In the genomic region with DNA sequence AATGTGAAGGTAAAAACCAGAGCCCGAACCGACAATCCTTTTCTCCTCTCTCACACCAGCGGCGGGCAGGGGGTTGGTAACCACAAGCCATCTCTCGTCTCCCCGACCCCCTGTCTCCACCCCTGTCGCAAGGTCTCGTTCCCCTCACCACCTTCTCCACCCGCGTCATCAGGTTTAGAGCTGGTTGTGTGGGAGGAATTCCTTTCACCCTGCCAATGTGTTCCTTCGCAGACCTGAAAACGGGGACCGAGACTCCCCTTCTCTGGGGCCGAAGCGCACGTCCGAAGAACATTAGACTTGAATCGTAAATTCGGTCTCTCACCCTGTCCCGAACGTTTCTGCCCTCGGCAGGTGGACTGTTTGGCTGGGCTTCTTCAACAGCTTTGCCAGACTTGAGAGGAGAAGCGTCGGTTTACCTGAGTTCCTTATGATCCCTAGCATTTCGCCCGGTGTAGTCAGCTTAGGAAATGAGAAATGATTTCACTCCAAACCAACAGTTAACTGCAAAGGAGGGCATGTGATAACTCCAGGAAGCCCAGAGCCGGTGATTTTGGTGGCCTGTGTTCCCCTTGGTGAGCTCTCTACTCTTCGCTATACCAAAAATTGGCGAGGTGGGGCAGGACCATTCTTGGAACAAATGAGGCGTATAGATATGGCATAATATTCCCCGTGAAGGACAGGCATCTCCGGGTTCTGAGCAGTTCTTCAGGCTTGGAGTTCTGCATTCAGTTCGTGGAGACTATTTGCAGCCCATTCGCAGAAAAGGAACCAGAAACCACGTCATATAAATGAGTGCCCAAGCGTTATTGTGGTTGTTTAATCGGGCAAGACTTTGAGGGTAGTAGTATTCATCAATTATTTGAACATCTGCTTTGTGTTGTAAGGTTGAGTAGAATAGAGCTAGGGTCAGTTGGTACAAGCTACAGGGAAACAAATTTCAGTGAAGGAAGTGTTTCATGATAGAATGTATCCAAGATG, we compare ENCODE assay signal across 8 cellular contexts. TPM values are rescaled to one million over a fixed set of nuclear protein-coding genes. Genes with fewer than 3 reads are reported as not detected.
DNase-seq lines count a peak whose midpoint lies in the region; ATAC-seq lines count a peak whose summit lies in the region.

No MANE protein-coding gene starts in this region.

- peak overlapping the region; percentile 76 for H4K8ac ChIP-seq in mesenchymal stem cell (ENCODE audit: low read length)

- no peaks in the 10 kb centered on the region for H3K9me3 Mint-ChIP-seq in effector memory CD8-positive, alpha-beta T cell
- H3K9me3 Mint-ChIP-seq in stimulated activated effector memory CD8-positive, alpha-beta T cell treated with anti-CD3 and anti-CD28 coated beads, Interleukin-12 subunit alpha, Interleukin-12 subunit beta, amount 100 ng/mL, for 72 hours: no peaks in the 10 kb centered on the region

- peak overlapping the region; percentile 94 for H2BK15ac ChIP-seq in mesenchymal stem cell (ENCODE audit: low read depth, poor library complexity, severe bottlenecking)

- peak overlapping the region; percentile 90 for H3K4me3 ChIP-seq in Jurkat, Clone E6-1 (ENCODE audit: low read length)
- peak overlapping the region; percentile 78 to 86 for H3K4me3 ChIP-seq in mesenchymal stem cell (ENCODE audit: insufficient read depth in 1 of 2, low read depth in 1 of 2, low read length in 2 of 2)

- H3K9ac ChIP-seq in mesenchymal stem cell (ENCODE audit: low read length): peak overlapping the region; percentile 96

- H3K4me2 ChIP-seq in mesenchymal stem cell (ENCODE audit: low read length, poor library complexity, severe bottlenecking): peak overlapping the region; percentile 90

- peak overlapping the region; percentile 24 for H2BK120ac ChIP-seq in mesenchymal stem cell (ENCODE audit: low read depth, low read length)

- H3K9me3 ChIP-seq in mesenchymal stem cell (ENCODE audit: control insufficient read depth, low read length): no peaks in the 10 kb centered on the region

- no peaks in the 10 kb centered on the region for H3K27me3 Mint-ChIP-seq in effector memory CD8-positive, alpha-beta T cell

- H3K18ac ChIP-seq in mesenchymal stem cell (ENCODE audit: low read depth in 1 of 2, low read length in 2 of 2): peak overlapping the region; percentile 45 to 78

- H3K79me1 ChIP-seq in mesenchymal stem cell (replicated peaks; ENCODE audit: low read length, poor library complexity, severe bottlenecking): peaks cover 18% of the 10 kb centered on the region

- peak overlapping the region; percentile 83 for H2AFZ ChIP-seq in mesenchymal stem cell (ENCODE audit: low read depth, low read length)

- H3K4me1 ChIP-seq in mesenchymal stem cell (ENCODE audit: control insufficient read depth, insufficient read depth, low read depth, low read length): peaks cover 2% of the 10 kb centered on the region

- peak overlapping the region; percentile 24 to 82 for H3K4ac ChIP-seq in mesenchymal stem cell (ENCODE audit: low read depth in 1 of 2, low read length in 2 of 2)

- H3K27ac ChIP-seq in mesenchymal stem cell (ENCODE audit: low read length, poor library complexity, severe bottlenecking): peak overlapping the region; percentile 46

- WGBS in mesenchymal stem cell: 27% methylated on average over 35 of the region's 37 CpGs

- peaks cover 7 to 22% of the 10 kb centered on the region in 2 experiments for H3K36me3 ChIP-seq in mesenchymal stem cell (ENCODE audit: control insufficient read depth in 1 of 2, insufficient read depth in 2 of 2, low read depth in 1 of 2, low read length in 2 of 2)

- peak; percentile 1 for ATAC-seq in GM21528 (IDR thresholded peaks at IDR 0.05; ENCODE audit: low FRiP score, unreplicated experiment)
- peak; percentile 13 for ATAC-seq in effector memory CD8-positive, alpha-beta T cell (replicated peaks)
- peak; percentile 48 for ATAC-seq in stimulated activated effector memory CD8-positive, alpha-beta T cell treated with anti-CD3 and anti-CD28 coated beads, Interleukin-12 subunit alpha, Interleukin-12 subunit beta, amount 100 ng/mL, for 72 hours

- no peak overlapping the region for H2BK12ac ChIP-seq in mesenchymal stem cell (ENCODE audit: low read length in 2 of 2)

- no peak overlapping the region for H2AK5ac ChIP-seq in mesenchymal stem cell (ENCODE audit: low read length, severe bottlenecking)

- peak overlapping the region; percentile 41 for H4K91ac ChIP-seq in mesenchymal stem cell (ENCODE audit: low read length)

- no peaks in the 10 kb centered on the region for H3K27me3 ChIP-seq in mesenchymal stem cell (ENCODE audit: control insufficient read depth in 1 of 2, insufficient read depth in 1 of 2, low read length in 2 of 2)

- peak overlapping the region; percentile 99 to 100 for H3K4me3 Mint-ChIP-seq in effector memory CD8-positive, alpha-beta T cell
- peak overlapping the region; percentile 98 for H3K4me3 Mint-ChIP-seq in stimulated activated effector memory CD8-positive, alpha-beta T cell treated with anti-CD3 and anti-CD28 coated beads, Interleukin-12 subunit alpha, Interleukin-12 subunit beta, amount 100 ng/mL, for 72 hours

- peak; percentile 54 for DNase-seq in ELR (ENCODE audit: low read depth)
- no peak for DNase-seq in Jurkat, Clone E6-1 (ENCODE audit: low read depth, low spot score)
- peak; percentile 52 to 54 for DNase-seq in activated CD4-positive, alpha-beta T cell treated with anti-CD3 and anti-CD28 coated beads for 4 hours
- peak in 2 of 3 experiments; percentile 9 to 14 for DNase-seq in effector memory CD8-positive, alpha-beta T cell
- peak; percentile 24 for DNase-seq in mesenchymal stem cell
- peak in 1 of 2 donors; percentile 12 for DNase-seq in stimulated activated effector memory CD8-positive, alpha-beta T cell treated with anti-CD3 and anti-CD28 coated beads, Interleukin-12 subunit alpha, Interleukin-12 subunit beta, amount 100 ng/mL, for 72 hours (ENCODE audit: low spot score in 2 of 2)
- DNase-seq in NCI-H128 (lab: John Stamatoyannopoulos, UW; ENCODE audit: unreplicated experiment): no peak

- peaks cover 38% of the 10 kb centered on the region for H3K36me3 Mint-ChIP-seq in effector memory CD8-positive, alpha-beta T cell (ENCODE audit: insufficient read depth)
- H3K36me3 Mint-ChIP-seq in stimulated activated effector memory CD8-positive, alpha-beta T cell treated with anti-CD3 and anti-CD28 coated beads, Interleukin-12 subunit alpha, Interleukin-12 subunit beta, amount 100 ng/mL, for 72 hours: peaks cover 45% of the 10 kb centered on the region

- H2BK5ac ChIP-seq in mesenchymal stem cell (ENCODE audit: low read depth, low read length, poor library complexity, severe bottlenecking): no peak overlapping the region

- H3K14ac ChIP-seq in mesenchymal stem cell (ENCODE audit: low read length in 2 of 2): peak overlapping the region in 1 of 2 experiments; percentile 90

- peak overlapping the region in 1 of 2 experiments; percentile 97 for H3K23ac ChIP-seq in mesenchymal stem cell (ENCODE audit: low read length in 2 of 2)

- peaks cover 13 to 20% of the 10 kb centered on the region in 2 donors for H3K4me1 Mint-ChIP-seq in effector memory CD8-positive, alpha-beta T cell (ENCODE audit: low read depth in 2 of 2)
- H3K4me1 Mint-ChIP-seq in stimulated activated effector memory CD8-positive, alpha-beta T cell treated with anti-CD3 and anti-CD28 coated beads, Interleukin-12 subunit alpha, Interleukin-12 subunit beta, amount 100 ng/mL, for 72 hours: peaks cover 18% of the 10 kb centered on the region

- H3K27ac Mint-ChIP-seq in effector memory CD8-positive, alpha-beta T cell: peak overlapping the region; percentile 99 to 100
- H3K27ac Mint-ChIP-seq in stimulated activated effector memory CD8-positive, alpha-beta T cell treated with anti-CD3 and anti-CD28 coated beads, Interleukin-12 subunit alpha, Interleukin-12 subunit beta, amount 100 ng/mL, for 72 hours: peak overlapping the region; percentile 98

RNA-seq across cellular contexts. Expression of gene CFAP36, which starts 0.7 kb away (rescaled TPM):
- 33.5 TPM for polyA plus RNA-seq in Jurkat, Clone E6-1 (2012; ENCODE audit: insufficient read depth, insufficient read length)
- polyA plus RNA-seq in mesenchymal stem cell (2013, experiment 1 of 2): 39.0 TPM
- 38.3 TPM for polyA plus RNA-seq in mesenchymal stem cell (2013, experiment 2 of 2)

Comparison
In these comparisons a context has a peak if more than half of its experiments do, and no peak if none do; other contexts are left out.
1. DNase-seq: peak in ELR (single experiment), activated CD4-positive, alpha-beta T cell treated with anti-CD3 and anti-CD28 coated beads for 4 hours (2 of 2), effector memory CD8-positive, alpha-beta T cell (2 of 3) and mesenchymal stem cell (single experiment); none in Jurkat, Clone E6-1 (single experiment) and NCI-H128 (single experiment).
2. Peak in every context shown above with its lines, with median percentiles within 50 percentile points of each other: ATAC-seq.